16 cellular contexts compared by ENCODE assay signal in the genomic region with DNA sequence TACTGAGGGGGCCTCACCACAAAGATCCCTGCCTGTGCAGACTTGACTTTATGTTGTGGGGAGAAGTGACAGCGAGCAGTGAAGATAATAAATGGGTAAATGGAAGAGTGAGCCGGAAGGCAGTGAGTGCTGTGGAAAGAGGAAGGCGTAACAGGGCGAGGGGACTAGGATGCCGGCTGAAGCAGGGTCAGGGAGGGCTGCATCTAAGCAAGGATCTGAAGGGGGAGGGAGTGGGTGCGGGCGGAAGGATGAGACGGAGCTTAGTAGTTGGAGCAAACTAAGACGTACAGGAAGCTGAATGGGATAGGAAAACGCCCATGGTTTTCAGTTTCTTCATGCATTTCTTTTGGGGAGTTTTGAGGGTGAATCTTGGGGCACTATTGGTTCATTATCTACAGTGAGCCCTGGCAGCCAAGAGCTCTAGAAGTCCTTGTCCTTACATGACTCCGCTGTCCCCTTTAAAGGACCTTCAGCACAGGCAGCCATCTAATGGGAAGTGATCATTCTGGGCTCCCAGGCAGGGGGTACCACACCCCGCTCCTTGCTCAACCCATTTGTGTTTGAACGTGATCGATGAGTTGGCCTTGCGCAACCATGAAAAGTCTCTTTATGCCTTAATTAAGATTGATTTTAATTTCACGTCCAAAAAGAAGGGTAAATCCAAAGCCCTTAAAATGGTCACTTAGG. TPM values are rescaled to one million over a fixed set of nuclear protein-coding genes. Genes with fewer than 3 reads are reported as not detected.
DNase-seq lines count a peak whose midpoint lies in the region; ATAC-seq lines count a peak whose summit lies in the region.
"Had no signal": no experiment of that assay in that cellular context is flagged by ENCODE, and none has a peak within 500 bp of the region (broad histone marks: within the 10 kb centered on the region; RNA-seq: fewer than 3 reads in every experiment).

No MANE protein-coding gene starts in this region.

- peak overlapping the region; percentile 76 for H3K27ac Mint-ChIP-seq in activated CD4-positive, alpha-beta T cell treated with anti-CD3 and anti-CD28 coated beads for 36 hours
- peak overlapping the region; percentile 84 for H3K27ac Mint-ChIP-seq in T-helper 17 cell
- H3K27ac Mint-ChIP-seq: endodermal cell, natural killer cell had no signal

- peaks cover 50% of the 10 kb centered on the region for H3K4me1 Mint-ChIP-seq in activated CD4-positive, alpha-beta T cell treated with anti-CD3 and anti-CD28 coated beads for 36 hours
- H3K4me1 Mint-ChIP-seq in T-helper 17 cell = peaks cover 39% of the 10 kb centered on the region

- POLR2A ChIA-PET in activated CD4-positive, alpha-beta T cell treated with anti-CD3 and anti-CD28 coated beads for 36 hours (lab: Charles Lee) = interaction anchor here (1.0 kb wide), 1 partner anchor 10 kb away, joined by 6 read pairs; the partner anchor contains the start of gene NAT9

- H3K4me3 Mint-ChIP-seq in activated CD4-positive, alpha-beta T cell treated with anti-CD3 and anti-CD28 coated beads for 36 hours = no peak overlapping the region
- peak overlapping the region; percentile 21 for H3K4me3 Mint-ChIP-seq in T-helper 17 cell
- H3K4me3 Mint-ChIP-seq: endodermal cell, natural killer cell had no signal

- CTCF ChIA-PET in activated CD4-positive, alpha-beta T cell treated with anti-CD3 and anti-CD28 coated beads for 36 hours (lab: Charles Lee) = interaction anchor here (0.6 to 1.7 kb wide), 6 partner anchors 10 to 184 kb away, joined by 3 to 4 read pairs (median 4); partner anchors contain the start of gene NAT9

- intact Hi-C loops in activated CD4-positive, alpha-beta T cell treated with anti-CD3 and anti-CD28 coated beads for 36 hours (cut with DNase I, micrococcal nuclease) = no loop called here
- intact Hi-C loops in left ventricle myocardium superior (cut with micrococcal nuclease) = no loop called here

- H3K36me3 Mint-ChIP-seq in activated CD4-positive, alpha-beta T cell treated with anti-CD3 and anti-CD28 coated beads for 36 hours (ENCODE audit: low read depth) = peaks cover 6% of the 10 kb centered on the region
- peaks cover 2% of the 10 kb centered on the region for H3K36me3 Mint-ChIP-seq in T-helper 17 cell (ENCODE audit: low read depth)
- H3K36me3 Mint-ChIP-seq: natural killer cell had no signal

- ATAC-seq in activated CD4-positive, alpha-beta T cell treated with anti-CD3 and anti-CD28 coated beads for 36 hours = no peak
- no peak for ATAC-seq in T-helper 17 cell
- ATAC-seq in left ventricle myocardium superior = peak; percentile 56
- ATAC-seq: natural killer cell had no signal

- H3K9me3 Mint-ChIP-seq in activated CD4-positive, alpha-beta T cell treated with anti-CD3 and anti-CD28 coated beads for 36 hours (ENCODE audit: low read depth) = no peaks in the 10 kb centered on the region
- H3K9me3 Mint-ChIP-seq: endodermal cell, natural killer cell had no signal

- no peak for DNase-seq in activated CD4-positive, alpha-beta T cell treated with anti-CD3 and anti-CD28 coated beads for 36 hours
- no peak for DNase-seq in activated CD4-positive, alpha-beta T cell treated with anti-CD3 and anti-CD28 coated beads, Interleukin-2, amount 50 U/mL, for 4 hours
- DNase-seq in CD1c-positive myeloid dendritic cell (ENCODE audit: extremely low spot score) (peak; percentile 57), T-helper 17 cell (no peak), left ventricle myocardium superior (no peak), glomerular visceral epithelial cell (ENCODE audit: extremely low spot score) (no peak), activated gamma-delta T cell treated with Interleukin-2 at 50 U/mL for 16 hours (no peak), DMS53 (lab: John Stamatoyannopoulos, UW) (no peak)
- DNase-seq: ACHN; activated CD4-positive, alpha-beta T cell treated with anti-CD3 and anti-CD28 coated beads for 1 hour; central memory CD4-positive, alpha-beta T cell; endodermal cell; natural killer cell; NCI-H146; NCI-H446 treated with DMSO at 0.1 percent for 48 hours; OCI-M1 had no signal

- H3K27me3 Mint-ChIP-seq in activated CD4-positive, alpha-beta T cell treated with anti-CD3 and anti-CD28 coated beads for 36 hours = no peaks in the 10 kb centered on the region
- no peaks in the 10 kb centered on the region for H3K27me3 Mint-ChIP-seq in T-helper 17 cell

- H3K9me3 ChIP-seq in T-helper 17 cell (ENCODE audit: control insufficient read depth, low read length, poor library complexity, severe bottlenecking) = no peaks in the 10 kb centered on the region

RNA-seq across cellular contexts. Expression of gene NAT9, which starts 10.4 kb away (rescaled TPM):
- total RNA-seq in activated CD4-positive, alpha-beta T cell treated with anti-CD3 and anti-CD28 coated beads for 36 hours = 10 to 100 TPM; 23.7 to 39.6 TPM
- 10 to 100 TPM; 32.3 to 32.8 TPM for total RNA-seq in T-helper 17 cell
- total RNA-seq in left ventricle myocardium superior = 21.1 TPM

RNA-seq across cellular contexts. Expression of gene NHERF1, which starts 38.1 kb away (rescaled TPM):
- 100 to 1,000 TPM; 115 to 170 TPM for total RNA-seq in activated CD4-positive, alpha-beta T cell treated with anti-CD3 and anti-CD28 coated beads for 36 hours
- total RNA-seq in T-helper 17 cell (100 to 1,000 TPM; 130 to 132 TPM), left ventricle myocardium superior (16.0 TPM)

RNA-seq across cellular contexts. Expression of gene RAB37, which starts 49.5 kb away (rescaled TPM):
- total RNA-seq in activated CD4-positive, alpha-beta T cell treated with anti-CD3 and anti-CD28 coated beads for 36 hours = 1 to 10 TPM; 2.7 to 3.5 TPM
- total RNA-seq in T-helper 17 cell (10 to 100 TPM; 41.4 to 83.3 TPM), left ventricle myocardium superior (2.8 TPM)

Comparison
In these comparisons a context has a peak if more than half of its experiments do, and no peak if none do; other contexts are left out.
1. RNA of gene RAB37, which starts 49.5 kb away (total RNA-seq): 41.4 to 83.3 TPM in T-helper 17 cell; 2.7 to 3.5 TPM in activated CD4-positive, alpha-beta T cell treated with anti-CD3 and anti-CD28 coated beads for 36 hours and 2.8 TPM in left ventricle myocardium superior (single experiment); every median in the first group is over 4 times any median in the second.